1 cellular context compared by ENCODE assay signal in genomic region chr3:16309558-16309957, GRCh38.
TF ChIP-seq lines count a peak whose summit lies in the region.

No MANE protein-coding gene starts in this region.

TF ChIP-seq in K562, 482 proteins besides CTCF, POLR2A, EP300 and RAD21 (continued from another document):
- TF ChIP-seq ZKSCAN3 (CRISPR knock-in tag; IDR thresholded peaks at IDR 0.05) (no peak), HDAC1 (IDR thresholded peaks at IDR 0.05) (peak in 1 of 2 experiments; percentile 63; a peak in 1 of 4 replicates), HSF4 (CRISPR knock-in tag; IDR thresholded peaks at IDR 0.05; ENCODE audit: borderline replicate concordance) (no peak), ZNF239 (CRISPR knock-in tag; IDR thresholded peaks at IDR 0.05) (no peak)
